Comparison of ENCODE assay signal across 23 cellular contexts in the genomic region with DNA sequence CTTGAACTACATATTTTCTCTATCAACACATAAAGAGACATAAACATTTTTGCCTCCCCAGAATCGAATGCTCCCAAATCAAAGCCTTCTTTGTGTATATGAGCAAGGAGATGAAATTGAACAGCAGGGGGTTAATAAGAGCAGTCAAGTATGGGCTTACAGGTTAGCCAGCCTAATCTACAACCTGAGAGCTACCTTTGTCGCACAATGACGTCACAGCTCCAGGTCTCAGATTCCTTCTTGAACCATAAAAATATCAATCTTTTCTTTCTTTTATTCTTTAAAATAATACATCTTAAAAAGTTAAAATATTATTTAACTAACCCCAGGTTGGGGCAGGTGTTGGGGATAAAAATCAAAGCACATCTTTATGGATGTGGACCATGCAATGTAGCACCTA.
DNase-seq lines count a peak whose midpoint lies in the region; TF ChIP-seq lines count a peak whose summit lies in the region.
"Had no signal": no experiment of that assay in that cellular context is flagged by ENCODE, and none has a peak within 500 bp of the region (broad histone marks: within the 10 kb centered on the region; RNA-seq: fewer than 3 reads in every experiment).

No MANE protein-coding gene starts in this region.

- no peaks in the 10 kb centered on the region for H3K36me3 ChIP-seq in mammary epithelial cell (ENCODE audit: insufficient read depth, low read length)
- H3K36me3 ChIP-seq in neuronal stem cell (replicated peaks in 1 of 2; ENCODE audit: control insufficient read depth in 2 of 2, insufficient read depth in 2 of 2, low read length in 2 of 2): no peaks in the 10 kb centered on the region
- no peaks in the 10 kb centered on the region for H3K36me3 ChIP-seq in trophoblast cell (ENCODE audit: control insufficient read depth in 1 of 2, insufficient read depth in 2 of 2, low read length in 2 of 2)
- no peaks in the 10 kb centered on the region for H3K36me3 ChIP-seq in esophagus muscularis mucosa
- H3K36me3 ChIP-seq: BE2C, BLaER1 had no signal

- H3K18ac ChIP-seq in neuronal stem cell (ENCODE audit: low read length): peak overlapping the region; percentile 58
- no peak overlapping the region for H3K18ac ChIP-seq in trophoblast cell (ENCODE audit: low read length)

- H3K23ac ChIP-seq in neuronal stem cell (ENCODE audit: low read depth, low read length, poor library complexity) (no peak overlapping the region), trophoblast cell (ENCODE audit: low read length) (no peak overlapping the region)

- dilution Hi-C loops in mammary epithelial cell (cut with HindIII; ENCODE audit: low sequenced_read_pairs): loop anchor here (5.0 kb wide), 1 partner anchor 102 kb away; no protein-coding TSS in a partner anchor

- H3K4me3 ChIP-seq in mammary epithelial cell (replicated peaks in 1 of 3; ENCODE audit: insufficient read depth in 1 of 3, low read depth in 2 of 3, low read length in 3 of 3) (no peak overlapping the region), neuronal stem cell (ENCODE audit: low read length in 2 of 2) (no peak overlapping the region), trophoblast cell (ENCODE audit: low read depth, low read length) (no peak overlapping the region), esophagus muscularis mucosa (no peak overlapping the region)
- H3K4me3 ChIP-seq: BLaER1, GM12878 had no signal

- H3K4ac ChIP-seq in neuronal stem cell (ENCODE audit: low read length): no peak overlapping the region
- H3K4ac ChIP-seq in trophoblast cell (ENCODE audit: low read depth, low read length): no peak overlapping the region

- H3K4me1 ChIP-seq in mammary epithelial cell (ENCODE audit: insufficient read depth, low read length) (peaks cover 11% of the 10 kb centered on the region), neuronal stem cell (ENCODE audit: control insufficient read depth in 2 of 2, insufficient read depth in 1 of 2, low read depth in 1 of 2, low read length in 2 of 2) (peaks cover 7 to 8% of the 10 kb centered on the region in 2 donors), trophoblast cell (ENCODE audit: control insufficient read depth in 1 of 2, insufficient read depth in 2 of 2, low read length in 2 of 2) (peaks cover 4 to 5% of the 10 kb centered on the region in 2 experiments), esophagus muscularis mucosa (no peaks in the 10 kb centered on the region)
- H3K4me1 ChIP-seq: BE2C, BLaER1 had no signal

- no peak for TF ChIP-seq EP300 in esophagus muscularis mucosa (IDR thresholded peaks at IDR 0.05)

- H3K14ac ChIP-seq in neuronal stem cell (ENCODE audit: low read length): no peak overlapping the region
- no peak overlapping the region for H3K14ac ChIP-seq in trophoblast cell (ENCODE audit: low read length)

- no peak overlapping the region for H3K9ac ChIP-seq in mammary epithelial cell (ENCODE audit: insufficient read depth, low read length)
- H3K9ac ChIP-seq in neuronal stem cell (ENCODE audit: low read depth, low read length, poor library complexity): no peak overlapping the region
- H3K9ac ChIP-seq in trophoblast cell (ENCODE audit: low read length): no peak overlapping the region
- H3K9ac ChIP-seq: BLaER1 had no signal

- H4K91ac ChIP-seq in neuronal stem cell (ENCODE audit: low read depth, low read length, poor library complexity): no peak overlapping the region
- peak overlapping the region; percentile 51 for H4K91ac ChIP-seq in trophoblast cell (ENCODE audit: low read depth, low read length)

- H3K79me2 ChIP-seq in mammary epithelial cell (ENCODE audit: insufficient read depth, low read length) (no peaks in the 10 kb centered on the region), trophoblast cell (ENCODE audit: control insufficient read depth, insufficient read depth, low read length, poor library complexity) (no peaks in the 10 kb centered on the region)

- TF ChIP-seq CTCF in mammary epithelial cell (conservative IDR thresholded peaks at IDR 0.05 in 1 of 2, IDR thresholded peaks at IDR 0.05 in 1 of 2; ENCODE audit: extremely low read depth in 1 of 2, insufficient read depth in 1 of 2, low read depth in 1 of 2, low read length in 2 of 2) (no peak), MCF 10A (IDR thresholded peaks at IDR 0.05; ENCODE audit: unreplicated experiment) (no peak), esophagus muscularis mucosa (IDR thresholded peaks at IDR 0.05) (no peak)

- no peak overlapping the region for H2BK15ac ChIP-seq in neuronal stem cell (ENCODE audit: low read length)

- no peaks in the 10 kb centered on the region for H3K4me1 Mint-ChIP-seq in MCF 10A (ENCODE audit: insufficient read depth, unreplicated experiment)
- H3K4me1 Mint-ChIP-seq: CD14-positive monocyte; CD4-positive, alpha-beta memory T cell; CD4-positive, CD25-positive, alpha-beta regulatory T cell; CD8-positive, alpha-beta memory T cell had no signal

- H2AFZ ChIP-seq in mammary epithelial cell (ENCODE audit: low read depth, low read length) (peak overlapping the region; percentile 7), neuronal stem cell (ENCODE audit: low read length) (no peak overlapping the region), trophoblast cell (ENCODE audit: insufficient read depth, low read length, poor library complexity) (no peak overlapping the region)

- H3K27ac ChIP-seq in mammary epithelial cell (ENCODE audit: insufficient read depth, low read depth, low read length) (no peak overlapping the region), neuronal stem cell (replicated peaks; ENCODE audit: low read length) (no peak overlapping the region), trophoblast cell (ENCODE audit: low read depth, low read length) (no peak overlapping the region), esophagus muscularis mucosa (replicated peaks in 1 of 4) (no peak overlapping the region)
- H3K27ac ChIP-seq: BLaER1 had no signal

- H2BK12ac ChIP-seq in neuronal stem cell (ENCODE audit: low read length) (no peak overlapping the region), trophoblast cell (ENCODE audit: low read length) (no peak overlapping the region)

- CTCF ChIA-PET in mammary epithelial cell (lab: Charles Lee; ENCODE audit: low non-redundant PET): no interaction called here
- CTCF ChIA-PET in MCF 10A (lab: Yijun Ruan, JAX): no interaction called here

- no peaks in the 10 kb centered on the region for H3K36me3 Mint-ChIP-seq in MCF 10A (ENCODE audit: insufficient read depth, unreplicated experiment)
- H3K36me3 Mint-ChIP-seq: CD14-positive monocyte; CD4-positive, alpha-beta memory T cell; CD4-positive, CD25-positive, alpha-beta regulatory T cell; CD8-positive, alpha-beta memory T cell had no signal

- no peaks in the 10 kb centered on the region for H3K27me3 Mint-ChIP-seq in MCF 10A (ENCODE audit: insufficient read depth, unreplicated experiment)
- H3K27me3 Mint-ChIP-seq: CD4-positive, CD25-positive, alpha-beta regulatory T cell; CD8-positive, alpha-beta memory T cell had no signal

- no peaks in the 10 kb centered on the region for H3K27me3 ChIP-seq in mammary epithelial cell (ENCODE audit: insufficient read depth, low read length)
- no peaks in the 10 kb centered on the region for H3K27me3 ChIP-seq in neuronal stem cell (ENCODE audit: control insufficient read depth in 3 of 3, insufficient read depth in 3 of 3, low read depth in 1 of 3, low read length in 3 of 3)
- no peaks in the 10 kb centered on the region for H3K27me3 ChIP-seq in trophoblast cell (ENCODE audit: insufficient read depth, low read length)
- H3K27me3 ChIP-seq in esophagus muscularis mucosa: no peaks in the 10 kb centered on the region
- H3K27me3 ChIP-seq: BE2C, BLaER1 had no signal

- no peak overlapping the region for H3K4me3 Mint-ChIP-seq in MCF 10A (ENCODE audit: unreplicated experiment)
- H3K4me3 Mint-ChIP-seq: CD4-positive, alpha-beta memory T cell; CD4-positive, CD25-positive, alpha-beta regulatory T cell; CD8-positive, alpha-beta memory T cell had no signal

- DNase-seq in mammary epithelial cell: no peak
- DNase-seq in MCF 10A (ENCODE audit: unreplicated experiment): no peak
- no peak for DNase-seq in neuronal stem cell (ENCODE audit: low spot score)
- DNase-seq in trophoblast cell: no peak
- no peak for DNase-seq in esophagus muscularis mucosa (ENCODE audit: extremely low spot score)
- DNase-seq: 8988T; ACHN; BE2C; C1 segment of cervical spinal cord; CD4-positive, alpha-beta memory T cell; CD4-positive, CD25-positive, alpha-beta regulatory T cell; CD8-positive, alpha-beta memory T cell; COR-L47; DMS 273 treated with DMSO at 0.1 percent for 48 hours; DMS153; DMS53; DMS79; DND-41; EL; GDM1 had no signal

- no peaks in the 10 kb centered on the region for H4K20me1 ChIP-seq in mammary epithelial cell (ENCODE audit: insufficient read depth, low read length)
- H4K20me1 ChIP-seq: BLaER1 had no signal

- H2BK120ac ChIP-seq in neuronal stem cell (ENCODE audit: low read depth, low read length) (no peak overlapping the region), trophoblast cell (ENCODE audit: insufficient read depth, low read length, poor library complexity) (no peak overlapping the region)

- no peaks in the 10 kb centered on the region for H3K79me1 ChIP-seq in neuronal stem cell (ENCODE audit: low read depth, low read length)
- peaks cover 23% of the 10 kb centered on the region for H3K79me1 ChIP-seq in trophoblast cell (ENCODE audit: low read length)

- TF ChIP-seq POLR2A in esophagus muscularis mucosa (IDR thresholded peaks at IDR 0.05; ENCODE audit: low read depth): no peak

- H3K27ac Mint-ChIP-seq in MCF 10A (ENCODE audit: low read depth, unreplicated experiment): no peak overlapping the region
- H3K27ac Mint-ChIP-seq: CD14-positive monocyte; CD4-positive, alpha-beta memory T cell; CD4-positive, CD25-positive, alpha-beta regulatory T cell; CD8-positive, alpha-beta memory T cell had no signal

- no peak overlapping the region for H2AK5ac ChIP-seq in neuronal stem cell (ENCODE audit: low read depth, low read length)
- no peak overlapping the region for H2AK5ac ChIP-seq in trophoblast cell (ENCODE audit: low read length)

- no peak overlapping the region for H4K8ac ChIP-seq in neuronal stem cell (ENCODE audit: low read depth, low read length)
- no peak overlapping the region for H4K8ac ChIP-seq in trophoblast cell (ENCODE audit: low read depth, low read length)

- H2BK5ac ChIP-seq in neuronal stem cell (ENCODE audit: low read length) (no peak overlapping the region), trophoblast cell (ENCODE audit: low read depth, low read length, poor library complexity) (no peak overlapping the region)

- POLR2A ChIA-PET in MCF 10A (lab: Yijun Ruan, JAX): no interaction called here

- H3K9me3 Mint-ChIP-seq in MCF 10A (ENCODE audit: unreplicated experiment): peaks cover 28% of the 10 kb centered on the region

- H3K4me2 ChIP-seq in mammary epithelial cell (ENCODE audit: insufficient read depth, low read depth, low read length) (no peak overlapping the region), neuronal stem cell (ENCODE audit: insufficient read depth, low read length, poor library complexity, severe bottlenecking) (no peak overlapping the region), trophoblast cell (ENCODE audit: low read length) (no peak overlapping the region)
- H3K4me2 ChIP-seq: BLaER1 had no signal

- H4K12ac ChIP-seq in trophoblast cell (ENCODE audit: low read depth, low read length): no peak overlapping the region

- 97% methylated on average over 3 of the region's 3 CpGs for WGBS in mammary epithelial cell (ENCODE audit: low coverage, missing lambda C conversion rate)
- no CpG with 5 or more reads among the region's 3 CpGs for WGBS in neuronal stem cell (ENCODE audit: extremely low coverage in 2 of 2, insufficient read length in 2 of 2, insufficient replicate concordance in 1 of 2), 2 donors
- WGBS in trophoblast cell (ENCODE audit: extremely low coverage, insufficient coverage, insufficient read length): no CpG with 5 or more reads among the region's 3 CpGs
- WGBS in esophagus muscularis mucosa: 94% methylated on average over 3 of the region's 3 CpGs

- intact Hi-C loops in mammary epithelial cell (cut with micrococcal nuclease): no loop called here
- intact Hi-C loops in MCF 10A (cut with micrococcal nuclease): no loop called here
- intact Hi-C loops in esophagus muscularis mucosa (cut with DNase I): no loop called here

- BruUV-seq in mammary epithelial cell (replicated peaks; lab: Mats Ljungman, UMichigan) (no TSS peak), MCF 10A (replicated peaks; lab: Mats Ljungman, UMichigan) (no TSS peak)

- in situ Hi-C loops in mammary epithelial cell (cut with MboI; ENCODE audit: low sequenced_read_pairs in 2 of 2): no loop called here

- H3K9me3 ChIP-seq in mammary epithelial cell (replicated peaks; ENCODE audit: insufficient read depth, low read length): no peaks in the 10 kb centered on the region
- no peaks in the 10 kb centered on the region for H3K9me3 ChIP-seq in neuronal stem cell (replicated peaks in 1 of 2; ENCODE audit: control insufficient read depth in 2 of 2, insufficient read depth in 1 of 2, low read depth in 1 of 2, low read length in 2 of 2)
- H3K9me3 ChIP-seq in trophoblast cell (ENCODE audit: insufficient read depth, low read depth, low read length): no peaks in the 10 kb centered on the region
- no peaks in the 10 kb centered on the region for H3K9me3 ChIP-seq in esophagus muscularis mucosa
- H3K9me3 ChIP-seq: BE2C, BLaER1 had no signal
